In the genomic region with DNA sequence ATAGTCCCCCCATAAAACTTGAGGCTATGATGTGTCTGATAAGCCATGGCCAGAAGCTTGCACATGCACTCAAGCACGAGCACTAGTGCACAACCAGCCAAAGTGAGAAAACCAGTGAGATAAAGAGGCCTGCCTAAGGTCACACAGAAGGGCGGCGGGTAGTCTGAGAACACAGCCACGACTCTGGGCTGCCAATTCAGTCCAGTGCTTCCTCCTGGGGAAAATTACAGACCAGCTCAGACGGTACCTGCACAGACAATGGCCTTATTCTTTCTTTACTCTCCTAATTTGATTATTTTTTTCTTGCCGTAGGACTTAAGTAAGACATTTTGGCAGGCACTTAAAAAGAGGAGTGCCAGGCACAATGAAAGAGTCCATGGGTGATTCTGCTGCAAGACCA, we compare ENCODE assay signal across 15 cellular contexts.
DNase-seq lines count a peak whose midpoint lies in the region; ATAC-seq lines count a peak whose summit lies in the region.
"Had no signal": no experiment of that assay in that cellular context is flagged by ENCODE, and none has a peak within 500 bp of the region (broad histone marks: within the 10 kb centered on the region; RNA-seq: fewer than 3 reads in every experiment).

No MANE protein-coding gene starts in this region.

- DNase-seq in COLO829 (ENCODE audit: low spot score), result peak; percentile 40
- DNase-seq in NCI-H1048 (lab: John Stamatoyannopoulos, UW), result peak; percentile 51
- DNase-seq in NCI-H69 (lab: John Stamatoyannopoulos, UW), result peak; percentile 87
- peak; percentile 75 for DNase-seq in islet precursor cell
- no peak for DNase-seq in NCI-H2107 treated with DMSO at 0.1 percent for 48 hours (lab: John Stamatoyannopoulos, UW; ENCODE audit: unreplicated experiment)
- DNase-seq in effector CD8-positive, alpha-beta T cell (lab: John Stamatoyannopoulos, UW), result no peak
- DNase-seq in stimulated activated CD4-positive, alpha-beta T cell treated with anti-CD3 and anti-CD28 coated beads, Interleukin-4, amount 100 ng/mL, for 24 hours, result no peak
- DNase-seq: C1 segment of cervical spinal cord; Caco-2; CD4-positive, alpha-beta memory T cell; DMS153; DND-41; GOT3; HFFc6 had no signal

- no peak for ATAC-seq in HG02840 (IDR thresholded peaks at IDR 0.05; ENCODE audit: low FRiP score, unreplicated experiment)

Comparison
In these comparisons a context has a peak if more than half of its experiments do, and no peak if none do; other contexts are left out.
1. DNase-seq: peak in COLO829 (single experiment), NCI-H1048 (single experiment), NCI-H69 (single experiment) and islet precursor cell (single experiment); none in NCI-H2107 treated with DMSO at 0.1 percent for 48 hours (single experiment), effector CD8-positive, alpha-beta T cell (single experiment) and stimulated activated CD4-positive, alpha-beta T cell treated with anti-CD3 and anti-CD28 coated beads, Interleukin-4, amount 100 ng/mL, for 24 hours (single experiment).